ENCODE assay signal across 13 cellular contexts in genomic region chrX:41970419-41970818, GRCh38. TPM values are rescaled to one million over a fixed set of nuclear protein-coding genes. Genes with fewer than 3 reads are reported as not detected.
DNase-seq lines count a peak whose midpoint lies in the region; ATAC-seq and TF ChIP-seq lines count a peak whose summit lies in the region.
"Had no signal": no experiment of that assay in that cellular context is flagged by ENCODE, and none has a peak within 500 bp of the region (broad histone marks: within the 10 kb centered on the region; RNA-seq: fewer than 3 reads in every experiment).

No MANE protein-coding gene starts in this region.

- no peaks in the 10 kb centered on the region for H3K36me3 ChIP-seq in PC-9 (ENCODE audit: low read depth)
- H3K36me3 ChIP-seq: BLaER1 had no signal

- H4K20me1 ChIP-seq in PC-9 (ENCODE audit: insufficient read depth) = no peaks in the 10 kb centered on the region
- H4K20me1 ChIP-seq: BLaER1 had no signal

- H3K27ac ChIP-seq in PC-9 (no peak overlapping the region), foreskin keratinocyte (no peak overlapping the region)
- H3K27ac ChIP-seq: BLaER1 had no signal

- H3K4me1 ChIP-seq in PC-9 (replicated peaks; ENCODE audit: insufficient read depth) (no peaks in the 10 kb centered on the region; the same call in 1 of the 2 replicates), foreskin keratinocyte (no peaks in the 10 kb centered on the region)
- H3K4me1 ChIP-seq: BLaER1 had no signal

- DNase-seq in ELF-1 (ENCODE audit: low read depth, low spot score) = peak; percentile 54
- DNase-seq in PC-9 = peak in 1 of 2 experiments; percentile 41
- DNase-seq in foreskin keratinocyte = no peak
- DNase-seq in renal cortical epithelial cell (ENCODE audit: low read depth) = peak; percentile 29
- no peak for DNase-seq in CD1c-positive myeloid dendritic cell (ENCODE audit: extremely low spot score)
- DNase-seq in HUDEP-2 (lab: John Stamatoyannopoulos, UW; ENCODE audit: unreplicated experiment in 76 of 76) = no peak
- no peak for DNase-seq in NCI-H774 (lab: John Stamatoyannopoulos, UW)
- DNase-seq: 8988T; Calu3; CD8-positive, alpha-beta T cell; GDM1; H9 had no signal

- no peaks in the 10 kb centered on the region for H3F3A ChIP-seq in PC-9 (ENCODE audit: insufficient read depth, low read depth)

- H3K9me3 ChIP-seq in PC-9 (ENCODE audit: insufficient read depth, low read depth) = no peaks in the 10 kb centered on the region
- H3K9me3 ChIP-seq: BLaER1 had no signal

- BruUV-seq in PC-9 (replicated peaks; lab: Mats Ljungman, UMichigan) = no TSS peak

- no peak overlapping the region for H3K4me2 ChIP-seq in PC-9
- H3K4me2 ChIP-seq: BLaER1 had no signal

- no peaks in the 10 kb centered on the region for H3K79me2 ChIP-seq in PC-9 (ENCODE audit: low read depth)

- no peak overlapping the region for H3K4me3 ChIP-seq in PC-9
- H3K4me3 ChIP-seq: BLaER1 had no signal

- intact Hi-C loops in PC-9 (cut with micrococcal nuclease; ENCODE audit: unreplicated experiment) = no loop called here

- CTCF ChIA-PET in PC-9 (lab: Charles Lee) = no interaction called here

- ATAC-seq in foreskin keratinocyte = peak; percentile 19
- ATAC-seq: CD8-positive, alpha-beta T cell had no signal

- TF ChIP-seq CTCF in PC-9 (conservative IDR thresholded peaks at IDR 0.05) (peak; percentile 32; the same call in 1 of the 2 replicates), foreskin keratinocyte (conservative IDR thresholded peaks at IDR 0.05) (no peak)

- H3K9me2 ChIP-seq in PC-9 (ENCODE audit: insufficient read depth) = no peaks in the 10 kb centered on the region

- H3K27me3 ChIP-seq in PC-9 (ENCODE audit: insufficient read depth, low read depth) (no peaks in the 10 kb centered on the region), foreskin keratinocyte (no peaks in the 10 kb centered on the region)

- no peak overlapping the region for H2AFZ ChIP-seq in PC-9

- POLR2A ChIA-PET in PC-9 (lab: Charles Lee; ENCODE audit: unreplicated experiment) = no interaction called here

RNA-seq across cellular contexts. Expression of gene CASK, which starts 47.1 kb away (rescaled TPM):
- total RNA-seq in PC-9 (2021) (25.9 and 29.4 TPM in 2 replicates), foreskin keratinocyte (23.2 and 23.4 TPM in 2 replicates), renal cortical epithelial cell (178 and 202 TPM in 2 replicates)
- polyA plus RNA-seq in foreskin keratinocyte = 7.3 and 7.8 TPM in 2 replicates

Comparison
In these comparisons a context has a peak if more than half of its experiments do, and no peak if none do; other contexts are left out.
1. DNase-seq: peak in ELF-1 (single experiment) and renal cortical epithelial cell (single experiment); none in foreskin keratinocyte (0 of 2), CD1c-positive myeloid dendritic cell (single experiment), HUDEP-2 (0 of 76) and NCI-H774 (single experiment).